ENCODE assay signal across 16 cellular contexts in the genomic region with DNA sequence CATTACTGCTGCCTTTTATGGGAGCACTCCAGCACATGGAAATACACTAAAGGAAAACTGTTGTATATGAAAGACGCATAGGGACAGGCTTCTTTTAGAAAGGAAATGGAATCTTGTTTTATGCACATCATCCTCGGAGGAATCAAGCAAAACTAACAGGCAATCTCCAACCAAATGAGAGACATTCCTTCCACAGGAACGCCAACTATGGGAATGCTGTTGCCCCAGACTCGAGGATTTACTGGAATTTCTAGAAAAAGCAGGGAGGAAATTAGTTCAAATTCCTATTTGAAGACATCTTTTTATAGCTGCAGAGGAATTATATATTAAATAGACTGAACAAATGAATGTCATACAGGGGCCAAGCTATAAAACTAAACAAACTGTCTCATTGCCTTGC. TPM values are rescaled to one million over a fixed set of nuclear protein-coding genes. Genes with fewer than 3 reads are reported as not detected.
A peak's percentile ranks its signal among the peaks of the same experiment; 100 is the strongest.
DNase-seq lines count a peak whose midpoint lies in the region; FAIRE-seq and TF ChIP-seq lines count a peak whose summit lies in the region.
"Had no signal": no experiment of that assay in that cellular context is flagged by ENCODE, and none has a peak within 500 bp of the region (broad histone marks: within the 10 kb centered on the region; RNA-seq: fewer than 3 reads in every experiment).

No MANE protein-coding gene starts in this region.

- H3K27me3 ChIP-seq in astrocyte (ENCODE audit: insufficient read depth, low read length) (no peaks in the 10 kb centered on the region), hepatocyte (no peaks in the 10 kb centered on the region)
- H3K27me3 ChIP-seq: testis had no signal

- H3K9me3 ChIP-seq in astrocyte (ENCODE audit: insufficient read depth, low read depth, low read length): no peaks in the 10 kb centered on the region
- H3K9me3 ChIP-seq in hepatocyte (ENCODE audit: low read depth): no peaks in the 10 kb centered on the region
- H3K9me3 ChIP-seq: testis had no signal

- peaks cover 39% of the 10 kb centered on the region for H3K4me1 Mint-ChIP-seq in astrocyte (ENCODE audit: low read depth, unreplicated experiment)

- no peaks in the 10 kb centered on the region for H3K36me3 Mint-ChIP-seq in astrocyte (ENCODE audit: low read depth, unreplicated experiment)

- no peaks in the 10 kb centered on the region for H3K9me3 Mint-ChIP-seq in astrocyte (ENCODE audit: unreplicated experiment)
- H3K9me3 Mint-ChIP-seq: neural crest cell had no signal

- H3K9ac ChIP-seq in astrocyte (ENCODE audit: low read length): peak overlapping the region; percentile 14

- H3K79me2 ChIP-seq in astrocyte (ENCODE audit: insufficient read depth, low read length) (peaks cover 3% of the 10 kb centered on the region), hepatocyte (no peaks in the 10 kb centered on the region)

- DNase-seq in GM04503 (ENCODE audit: low read depth): peak; percentile 43
- no peak for DNase-seq in astrocyte (ENCODE audit: low read depth)
- DNase-seq in hepatocyte (ENCODE audit: low spot score): no peak
- no peak for DNase-seq in GM10266 (ENCODE audit: extremely low spot score)
- DNase-seq in NCI-H82 treated with DMSO at 0.1 percent for 48 hours (lab: John Stamatoyannopoulos, UW; ENCODE audit: unreplicated experiment): no peak
- DNase-seq in posterior cingulate gyrus: no peak
- no peak for DNase-seq in DMS 273 (lab: John Stamatoyannopoulos, UW; ENCODE audit: unreplicated experiment)
- DNase-seq: activated CD4-positive, alpha-beta T cell treated with anti-CD3 and anti-CD28 coated beads for 48 hours; effector CD8-positive, alpha-beta T cell; H7; NCI-H1417 treated with DMSO at 0.1 percent for 48 hours; NCI-H526; stimulated activated CD4-positive, alpha-beta T cell treated with anti-CD3 and anti-CD28 coated beads, Interleukin-12 subunit alpha, Interleukin-12 subunit beta, amount 100 ng/mL, for 4 hours; testis had no signal

- H3K27ac Mint-ChIP-seq in astrocyte (ENCODE audit: unreplicated experiment): no peak overlapping the region

- H3K36me3 ChIP-seq in astrocyte (ENCODE audit: insufficient read depth, low read length) (no peaks in the 10 kb centered on the region), hepatocyte (replicated peaks; ENCODE audit: insufficient read depth, low read depth) (no peaks in the 10 kb centered on the region)

- peak overlapping the region; percentile 20 for H3K4me2 ChIP-seq in astrocyte (ENCODE audit: low read length)
- H3K4me2 ChIP-seq in hepatocyte: peak overlapping the region; percentile 9

- H3K9me2 ChIP-seq in hepatocyte (replicated peaks; ENCODE audit: insufficient read depth): no peaks in the 10 kb centered on the region

- intact Hi-C loops in posterior cingulate gyrus (cut with DNase I): no loop called here

- H3K27ac ChIP-seq in astrocyte (ENCODE audit: low read depth, low read length) (peak overlapping the region; percentile 54), hepatocyte (peak overlapping the region; percentile 12), temporal lobe (ENCODE audit: low read depth, low read length) (peak overlapping the region; percentile 0)
- H3K27ac ChIP-seq: testis had no signal

- H3K4me3 ChIP-seq in astrocyte (ENCODE audit: insufficient read depth, low read depth, low read length) (no peak overlapping the region), hepatocyte (no peak overlapping the region)
- H3K4me3 ChIP-seq: testis had no signal

- no peak for FAIRE-seq in astrocyte (lab: Jason Lieb, UNC)

- TF ChIP-seq CTCF in astrocyte (IDR thresholded peaks at IDR 0.05; ENCODE audit: insufficient read depth, low read depth, low read length) (no peak), hepatocyte (IDR thresholded peaks at IDR 0.05; ENCODE audit: poor library complexity) (no peak), GM10266 (IDR thresholded peaks at IDR 0.05; ENCODE audit: control insufficient read depth, insufficient read depth, low read depth, missing control alignments) (no peak)

- H3K4me1 ChIP-seq in astrocyte (ENCODE audit: insufficient read depth, low read length) (peaks cover 13% of the 10 kb centered on the region), hepatocyte (ENCODE audit: insufficient read depth) (peaks cover 20% of the 10 kb centered on the region)

- 31% methylated on average over 4 of the region's 4 CpGs for WGBS in hepatocyte (ENCODE audit: low lambda C conversion rate, missing lambda C conversion rate)

- no peak overlapping the region for H3K4me3 Mint-ChIP-seq in astrocyte (ENCODE audit: unreplicated experiment)
- H3K4me3 Mint-ChIP-seq: neural crest cell had no signal

- no peaks in the 10 kb centered on the region for H3K27me3 Mint-ChIP-seq in astrocyte (ENCODE audit: low read depth, unreplicated experiment)

- no peak overlapping the region for H2AFZ ChIP-seq in astrocyte (ENCODE audit: low read depth, low read length)
- H2AFZ ChIP-seq in hepatocyte: no peak overlapping the region

- H4K20me1 ChIP-seq in astrocyte (ENCODE audit: insufficient read depth, low read length): no peaks in the 10 kb centered on the region
- H4K20me1 ChIP-seq in hepatocyte (ENCODE audit: insufficient read depth, poor library complexity, severe bottlenecking): no peaks in the 10 kb centered on the region

RNA-seq across cellular contexts. Expression of a gene that starts 52.3 kb away (rescaled TPM):
- total RNA-seq in astrocyte (29.9 and 39.1 TPM in 2 replicates), hepatocyte (19.0 and 22.9 TPM in 2 replicates), temporal lobe (9.1 TPM)
- 20.5 and 23.8 TPM in 2 replicates for polyA plus RNA-seq in hepatocyte

RNA-seq across cellular contexts. Expression of a gene that starts 52.8 kb away (rescaled TPM):
- 13.3 and 13.6 TPM in 2 replicates for total RNA-seq in astrocyte
- 9.9 and 12.4 TPM in 2 replicates for total RNA-seq in hepatocyte
- 11.6 and 15.4 TPM in 2 replicates for polyA plus RNA-seq in hepatocyte
- total RNA-seq in temporal lobe: 19.9 TPM

Comparison
In these comparisons a context has a peak if more than half of its experiments do, and no peak if none do; other contexts are left out.
1. H3K27ac ChIP-seq: peak in every context shown above with its lines; median percentile 54 in astrocyte; 12 in hepatocyte; 0 in temporal lobe.